17 cellular contexts compared by ENCODE assay signal in genomic region chr2:211760103-211760502, GRCh38.
DNase-seq lines count a peak whose midpoint lies in the region; ATAC-seq and TF ChIP-seq lines count a peak whose summit lies in the region.
"Had no signal": no experiment of that assay in that cellular context is flagged by ENCODE, and none has a peak within 500 bp of the region (broad histone marks: within the 10 kb centered on the region; RNA-seq: fewer than 3 reads in every experiment).

No MANE protein-coding gene starts in this region.

- in situ Hi-C loops in brain microvascular endothelial cell (cut with HindIII; ENCODE audit: low pct_ligation_motif_present, low sequenced_read_pairs): no loop called here

- H3K27me3 ChIP-seq in brain microvascular endothelial cell (replicated peaks) (no peaks in the 10 kb centered on the region), left lung (no peaks in the 10 kb centered on the region), dorsolateral prefrontal cortex (no peaks in the 10 kb centered on the region)
- H3K27me3 ChIP-seq: BLaER1 had no signal

- H3K9me3 ChIP-seq in left lung: no peaks in the 10 kb centered on the region
- H3K9me3 ChIP-seq: BLaER1 had no signal

- intact Hi-C loops in left lung (cut with DNase I): no loop called here
- intact Hi-C loops in dorsolateral prefrontal cortex (cut with DNase I): no loop called here

- no peak for TF ChIP-seq CTCF in brain microvascular endothelial cell (IDR thresholded peaks at IDR 0.05; ENCODE audit: low read depth, low read length, missing control alignments)
- no peak for TF ChIP-seq CTCF in left lung (IDR thresholded peaks at IDR 0.05)
- no peak for TF ChIP-seq CTCF in retinal pigment epithelial cell (conservative IDR thresholded peaks at IDR 0.05; ENCODE audit: low read depth, low read length)
- no peak for TF ChIP-seq CTCF in dorsolateral prefrontal cortex (IDR thresholded peaks at IDR 0.05 in 54 of 56, conservative IDR thresholded peaks at IDR 0.05 in 2 of 56; ENCODE audit: low read depth in 1 of 56, partially characterized antibody in 56 of 56)

- H3K27ac ChIP-seq in brain microvascular endothelial cell: no peak overlapping the region
- H3K27ac ChIP-seq in left lung: no peak overlapping the region
- H3K27ac ChIP-seq in dorsolateral prefrontal cortex: no peak overlapping the region
- H3K27ac ChIP-seq: 22Rv1, BLaER1, C4-2B, GM23248 had no signal

- no peaks in the 10 kb centered on the region for H3K4me1 ChIP-seq in left lung
- H3K4me1 ChIP-seq: BLaER1 had no signal

- no peak overlapping the region for H3K4me3 ChIP-seq in brain microvascular endothelial cell (ENCODE audit: low read depth, low read length)
- H3K4me3 ChIP-seq in left lung: no peak overlapping the region
- H3K4me3 ChIP-seq in retinal pigment epithelial cell (ENCODE audit: low read length): no peak overlapping the region
- no peak overlapping the region for H3K4me3 ChIP-seq in dorsolateral prefrontal cortex
- H3K4me3 ChIP-seq: BLaER1, GM23248 had no signal

- ATAC-seq in left lung (peak; percentile 57), GM21390 (IDR thresholded peaks at IDR 0.05; ENCODE audit: unreplicated experiment) (no peak)
- ATAC-seq: CD8-positive, alpha-beta T cell; HCT116 had no signal

- H3K36me3 ChIP-seq in brain microvascular endothelial cell (replicated peaks) (no peaks in the 10 kb centered on the region), left lung (no peaks in the 10 kb centered on the region)
- H3K36me3 ChIP-seq: BLaER1 had no signal

- DNase-seq in COR-L47 (lab: John Stamatoyannopoulos, UW): peak; percentile 2
- peak; percentile 1 for DNase-seq in brain microvascular endothelial cell
- DNase-seq in left lung: no peak
- DNase-seq in retinal pigment epithelial cell (ENCODE audit: low read depth): peak; percentile 56
- no peak for DNase-seq in dorsolateral prefrontal cortex
- DNase-seq in GF-D8 (lab: John Stamatoyannopoulos, UW): no peak
- DNase-seq: CD4-positive, CD25-positive, alpha-beta regulatory T cell; CD8-positive, alpha-beta T cell; DMS53; DMS79 treated with DMSO at 0.1 percent for 48 hours; GM23248; H7 had no signal

Comparison
In these comparisons a context has a peak if more than half of its experiments do, and no peak if none do; other contexts are left out.
1. DNase-seq: peak in COR-L47 (single experiment), brain microvascular endothelial cell (single experiment) and retinal pigment epithelial cell (single experiment); none in left lung (0 of 2), dorsolateral prefrontal cortex (0 of 10) and GF-D8 (single experiment).